Comparison of ENCODE assay signal across 11 cellular contexts in genomic region chr19:13103585-13103923, GRCh38. TPM values are rescaled to one million over a fixed set of nuclear protein-coding genes. Genes with fewer than 3 reads are reported as not detected.
DNase-seq lines count a peak whose midpoint lies in the region; ATAC-seq and TF ChIP-seq lines count a peak whose summit lies in the region.
"Had no signal": no experiment of that assay in that cellular context is flagged by ENCODE, and none has a peak within 500 bp of the region (broad histone marks: within the 10 kb centered on the region; RNA-seq: fewer than 3 reads in every experiment).

No MANE protein-coding gene starts in this region.

- ATAC-seq in GM18511 (IDR thresholded peaks at IDR 0.05; ENCODE audit: unreplicated experiment), result no peak

- H3K27ac ChIP-seq in DOHH2 (ENCODE audit: low read depth, low read length) (peak overlapping the region; percentile 99), coronary artery (peak overlapping the region; percentile 85 to 95), sigmoid colon (peak overlapping the region; percentile 74 to 95 (median 86))

- H4K20me1 ChIP-seq in DOHH2 (ENCODE audit: control insufficient read depth, insufficient read depth, low read depth, low read length), result no peaks in the 10 kb centered on the region; the same call in 1 of the 2 replicates

- TF ChIP-seq EP300 in sigmoid colon (IDR thresholded peaks at IDR 0.05), result no peak

- H3K36me3 ChIP-seq in DOHH2 (ENCODE audit: control insufficient read depth, low read length), result peaks cover 51% of the 10 kb centered on the region
- H3K36me3 ChIP-seq in sigmoid colon, result peaks cover 0 to 7% (median 2%) of the 10 kb centered on the region in 4 donors

- H3K27me3 ChIP-seq in DOHH2 (ENCODE audit: control insufficient read depth, low read length) (no peaks in the 10 kb centered on the region), sigmoid colon (no peaks in the 10 kb centered on the region)

- H3K4me3 ChIP-seq in DOHH2 (ENCODE audit: low read length) (peak overlapping the region; percentile 86), NB4 (ENCODE audit: low read depth, low read length) (peak overlapping the region; percentile 98), coronary artery (peak overlapping the region; percentile 69), sigmoid colon (no peak overlapping the region), lower leg skin (ENCODE audit: low read depth, poor library complexity, severe bottlenecking) (no peak overlapping the region)

- peaks cover 40% of the 10 kb centered on the region for H3F3A ChIP-seq in DOHH2 (ENCODE audit: control insufficient read depth, insufficient read depth)

- TF ChIP-seq POLR2A in NB4 (IDR thresholded peaks at IDR 0.05; ENCODE audit: extremely low read depth, insufficient read length) (no peak), sigmoid colon (IDR thresholded peaks at IDR 0.05) (no peak), lower leg skin (IDR thresholded peaks at IDR 0.05) (no peak)

- TF ChIP-seq CTCF in DOHH2 (IDR thresholded peaks at IDR 0.05; ENCODE audit: low read depth, low read length, poor library complexity, severe bottlenecking), result no peak
- TF ChIP-seq CTCF in NB4 (IDR thresholded peaks at IDR 0.05; ENCODE audit: low read depth, low read length), result no peak
- no peak for TF ChIP-seq CTCF in coronary artery (IDR thresholded peaks at IDR 0.05)
- no peak for TF ChIP-seq CTCF in sigmoid colon (IDR thresholded peaks at IDR 0.05)
- no peak for TF ChIP-seq CTCF in lower leg skin (IDR thresholded peaks at IDR 0.05)

- peak overlapping the region; percentile 100 for H3K4me2 ChIP-seq in DOHH2 (ENCODE audit: low read length)

- H3K4me1 ChIP-seq in DOHH2 (ENCODE audit: control insufficient read depth, low read length) (peaks cover 66% of the 10 kb centered on the region), sigmoid colon (peaks cover 0 to 49% (median 38%) of the 10 kb centered on the region in 4 donors)

- no peaks in the 10 kb centered on the region for H3K9me3 ChIP-seq in DOHH2 (ENCODE audit: control insufficient read depth, insufficient read depth, low read length)
- no peaks in the 10 kb centered on the region for H3K9me3 ChIP-seq in sigmoid colon

- DNase-seq in NB4 (ENCODE audit: low read depth), result peak; percentile 80
- no peak for DNase-seq in coronary artery (ENCODE audit: low spot score)
- DNase-seq in sigmoid colon, result no peak
- no peak for DNase-seq in DMS53 treated with DMSO at 0.1 percent for 48 hours (lab: John Stamatoyannopoulos, UW; ENCODE audit: unreplicated experiment)
- DNase-seq in SKM-1 treated with dmso at 0.1 percent for 144 hours (lab: John Stamatoyannopoulos, UW; ENCODE audit: unreplicated experiment), result no peak
- DNase-seq in lower leg skin (ENCODE audit: low spot score in 2 of 2), result no peak
- DNase-seq: DMS79 treated with DMSO at 0.1 percent for 48 hours; NCI-H774; stimulated activated CD4-positive, alpha-beta T cell treated with anti-CD3 and anti-CD28 coated beads, Interleukin-2, amount 100 ng/mL, for 48 hours had no signal

- intact Hi-C loops in sigmoid colon (cut with DNase I), result loop anchor here (5.0 to 10.0 kb wide), 2 partner anchors 49 to 219 kb away; partner anchors contain the start of genes DNASE2, IER2, KLF1 and STX10
- intact Hi-C loops in lower leg skin (cut with DNase I; ENCODE audit: low total_unique reads), result no loop called here

- H3K9me2 ChIP-seq in DOHH2 (replicated peaks; ENCODE audit: control insufficient read depth, low read length), result no peaks in the 10 kb centered on the region

- H3K79me2 ChIP-seq in DOHH2 (ENCODE audit: control insufficient read depth, low read length), result peaks cover 53% of the 10 kb centered on the region

- WGBS in sigmoid colon, 2 donors, result 52 to 78% methylated on average over 5 of the region's 5 CpGs
- WGBS in lower leg skin, 2 donors, result 57 to 61% methylated on average over 4 to 5 of the region's 5 CpGs

RNA-seq across cellular contexts. Expression of gene LYL1, which starts 0.9 kb away (rescaled TPM):
- 10 to 100 TPM; 13.0 to 17.8 (median 15.2) TPM for total RNA-seq in sigmoid colon
- 10 to 100 TPM in 1 of 3 donors, 1 to 10 TPM in 2; 3.0 to 18.4 (median 3.7) TPM for polyA plus RNA-seq in sigmoid colon
- 1 to 10 TPM; 4.9 to 8.3 (median 7.0) TPM for total RNA-seq in lower leg skin

RNA-seq across cellular contexts. Expression of gene TRMT1, which starts 13.0 kb away (rescaled TPM):
- total RNA-seq in sigmoid colon, result 10 to 100 TPM; 17.4 to 25.8 (median 21.9) TPM
- polyA plus RNA-seq in sigmoid colon, result 10 to 100 TPM in 2 of 3 donors, 1 to 10 TPM in 1; 6.7 to 48.6 (median 10.2) TPM
- 10 to 100 TPM; 17.7 to 60.4 (median 32.7) TPM for total RNA-seq in lower leg skin

RNA-seq across cellular contexts. Expression of gene NACC1, which starts 14.5 kb away (rescaled TPM):
- 10 to 100 TPM in 3 of 4 donors, 1 to 10 TPM in 1; 8.1 to 20.5 (median 17.3) TPM for total RNA-seq in sigmoid colon
- 10 to 100 TPM; 15.0 to 67.2 (median 26.4) TPM for polyA plus RNA-seq in sigmoid colon
- total RNA-seq in lower leg skin, result 10 to 100 TPM; 21.4 to 46.1 (median 39.8) TPM

RNA-seq across cellular contexts. Expression of gene STX10, which starts 46.6 kb away (rescaled TPM):
- total RNA-seq in sigmoid colon (10 to 100 TPM; 65.3 to 87.0 (median 76.8) TPM), lower leg skin (100 to 1,000 TPM in 1 of 4 donors, 10 to 100 TPM in 3; 67.8 to 110 (median 78.0) TPM)
- 100 to 1,000 TPM in 1 of 3 donors, 10 to 100 TPM in 2; 63.1 to 127 (median 64.0) TPM for polyA plus RNA-seq in sigmoid colon

RNA-seq across cellular contexts. Expression of gene IER2, which starts 46.7 kb away (rescaled TPM):
- 100 to 1,000 TPM in 2 of 4 donors, 10 to 100 TPM in 2; 30.3 to 215 (median 85.6) TPM for total RNA-seq in sigmoid colon
- polyA plus RNA-seq in sigmoid colon, result 100 to 1,000 TPM in 2 of 3 donors, 10 to 100 TPM in 1; 62.9 to 163 (median 138) TPM
- total RNA-seq in lower leg skin, result 100 to 1,000 TPM; 118 to 146 (median 130) TPM

Comparison
In these comparisons a context has a peak if more than half of its experiments do, and no peak if none do; other contexts are left out.
1. H3K4me3 ChIP-seq: peak in DOHH2 (single experiment), NB4 (single experiment) and coronary artery (single experiment); none in sigmoid colon (0 of 4) and lower leg skin (single experiment).
2. Peak in every context shown above with its lines, with median percentiles within 50 percentile points of each other: H3K27ac ChIP-seq.